In genomic region chr7:92503767-92504166, GRCh38 we compare ENCODE assay signal across 1 cellular context.
TF ChIP-seq lines count a peak whose summit lies in the region.

No MANE protein-coding gene starts in this region.

TF ChIP-seq in GM12878, 131 proteins besides CTCF, POLR2A, EP300 and RAD21:
- TF ChIP-seq USF1 (IDR thresholded peaks at IDR 0.05; ENCODE audit: borderline replicate concordance, extremely low read length, insufficient read depth, low read depth, low read length) (no peak), SUZ12 (IDR thresholded peaks at IDR 0.05; ENCODE audit: unreplicated experiment) (no peak), ATF2 (IDR thresholded peaks at IDR 0.05; ENCODE audit: low read length) (no peak)
